ENCODE assay signal across 7 cellular contexts in the genomic region with DNA sequence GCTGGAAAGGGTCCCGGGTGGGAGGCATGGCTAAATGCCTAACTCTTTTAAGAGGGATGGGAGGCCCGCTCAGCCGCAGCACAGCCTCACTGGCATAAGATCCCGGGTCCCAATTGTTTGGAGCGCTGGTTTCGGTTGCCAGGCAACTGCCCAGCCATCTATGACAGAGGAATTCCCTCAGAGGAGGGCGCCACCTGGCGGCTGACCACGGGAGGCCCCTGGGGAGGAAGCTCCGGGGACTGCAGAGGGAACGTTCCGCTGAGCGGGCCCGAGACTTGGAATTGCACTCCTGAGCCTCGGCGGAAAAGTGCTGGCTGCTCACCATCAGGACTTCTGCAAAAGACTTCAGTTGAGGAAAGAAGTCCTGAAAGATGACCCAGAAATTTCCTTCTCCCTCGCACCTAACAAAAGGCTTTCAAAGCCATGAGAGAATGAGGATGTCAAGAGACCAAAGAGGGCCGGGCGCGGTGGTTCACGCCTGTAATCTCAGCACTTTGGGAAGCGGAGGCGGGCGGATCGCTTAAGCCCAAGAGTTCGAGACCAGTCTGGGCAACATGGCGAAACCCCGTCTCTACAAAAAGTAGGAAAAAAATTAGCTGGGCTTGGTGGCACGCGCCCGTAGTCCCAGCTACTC.
DNase-seq lines count a peak whose midpoint lies in the region; ATAC-seq and TF ChIP-seq lines count a peak whose summit lies in the region.

No MANE protein-coding gene starts in this region.

- peak overlapping the region; percentile 52 for H3K27ac ChIP-seq in caudate nucleus (ENCODE audit: low read depth, low read length)

- TF ChIP-seq POLR2A in GM18505 (IDR thresholded peaks at IDR 0.05; ENCODE audit: borderline replicate concordance, extremely low read depth, insufficient read depth, insufficient read length) = no peak

- peak; percentile 98 for DNase-seq in NCI-H2196 (lab: John Stamatoyannopoulos, UW; ENCODE audit: unreplicated experiment)
- peak; percentile 74 to 77 (median 74) for DNase-seq in activated CD4-positive, CD25-positive, alpha-beta regulatory T cell (lab: John Stamatoyannopoulos, UW)
- peak in 60 of 61 donors; percentile 44 to 96 (median 87) for DNase-seq in caudate nucleus (lab: John Stamatoyannopoulos, UW)
- peak; percentile 83 for DNase-seq in iris pigment epithelial cell (ENCODE audit: low read depth)
- peak; percentile 77 to 92 for DNase-seq in stimulated activated CD4-positive, alpha-beta T cell treated with anti-CD3 and anti-CD28 coated beads, Interleukin-12 subunit alpha, Interleukin-12 subunit beta, amount 100 ng/mL, for 24 hours (ENCODE audit: low read depth in 2 of 2)

- peak; percentile 69 for ATAC-seq in GM18505 (IDR thresholded peaks at IDR 0.05; ENCODE audit: unreplicated experiment)
- peak; percentile 68 for ATAC-seq in HG03066 (IDR thresholded peaks at IDR 0.05; ENCODE audit: low read depth, unreplicated experiment)

Comparison
In these comparisons a context has a peak if more than half of its experiments do, and no peak if none do; other contexts are left out.
1. Peak in every context shown above with its lines: DNase-seq, ATAC-seq and H3K27ac ChIP-seq.